Comparison of ENCODE assay signal across 8 cellular contexts in genomic region chr13:48001127-48001881, GRCh38. TPM values are rescaled to one million over a fixed set of nuclear protein-coding genes. Genes with fewer than 3 reads are reported as not detected.
DNase-seq lines count a peak whose midpoint lies in the region; ATAC-seq and TF ChIP-seq lines count a peak whose summit lies in the region.

Gene SUCLA2, minus strand, starts transcription at chr13:48001273. Its CDS starts 4 bp downstream, at chr13:48001269.

- peak within 1 kb of the TSS; percentile 91 for H3K27ac ChIP-seq in psoas muscle
- peak within 1 kb of the TSS; percentile 56 for H3K27ac ChIP-seq in urinary bladder (ENCODE audit: low read depth)

- ATAC-seq in GM18498 (IDR thresholded peaks at IDR 0.05; ENCODE audit: unreplicated experiment) (peak; percentile 98), HG02884 (IDR thresholded peaks at IDR 0.05; ENCODE audit: unreplicated experiment) (peak; percentile 98), T-helper 17 cell (peak; percentile 99), left ventricle myocardium superior (peak; percentile 99), psoas muscle (peak; percentile 99 to 100 (median 100))

- intact Hi-C loops in left ventricle myocardium superior (cut with micrococcal nuclease): no loop called here
- intact Hi-C loops in psoas muscle (cut with DNase I): loop anchor here in 1 of 2 donors (5.0 kb wide), 1 partner anchor 36 kb away; the partner anchor contains the start of gene NUDT15

- peak within 1 kb of the TSS; percentile 96 for H3K27ac Mint-ChIP-seq in T-helper 17 cell

- peaks cover 3% of the 10 kb centered on the region for H3K36me3 Mint-ChIP-seq in T-helper 17 cell (ENCODE audit: low read depth)

- peak within 1 kb of the TSS; percentile 93 for H3K4me3 Mint-ChIP-seq in T-helper 17 cell

- H3K9me3 ChIP-seq in T-helper 17 cell (ENCODE audit: control insufficient read depth, low read length, poor library complexity, severe bottlenecking) (no peaks in the 10 kb centered on the region), psoas muscle (no peaks in the 10 kb centered on the region)

- TF ChIP-seq CTCF in psoas muscle (IDR thresholded peaks at IDR 0.05): no peak

- H3K4me3 ChIP-seq in psoas muscle: peak within 1 kb of the TSS; percentile 97
- H3K4me3 ChIP-seq in urinary bladder (ENCODE audit: low read depth, low read length): peak within 1 kb of the TSS; percentile 87

- H3K27me3 Mint-ChIP-seq in T-helper 17 cell: no peaks in the 10 kb centered on the region

- H3K36me3 ChIP-seq in psoas muscle (ENCODE audit: insufficient read depth in 1 of 2, low read depth in 1 of 2) (peaks cover 0 to 4% of the 10 kb centered on the region in 2 donors), urinary bladder (ENCODE audit: insufficient read depth) (no peaks in the 10 kb centered on the region)

- H3K4me1 Mint-ChIP-seq in T-helper 17 cell: peaks cover 19% of the 10 kb centered on the region

- H3K27me3 ChIP-seq in psoas muscle (ENCODE audit: insufficient read depth in 3 of 3, low read length in 2 of 3): no peaks in the 10 kb centered on the region

- 6% methylated on average over 46 to 52 of the region's 52 CpGs for WGBS in psoas muscle, 3 donors
- WGBS in urinary bladder: 4% methylated on average over 52 of the region's 52 CpGs

- H3K4me1 ChIP-seq in psoas muscle: peaks cover 4% of the 10 kb centered on the region
- no peaks in the 10 kb centered on the region for H3K4me1 ChIP-seq in urinary bladder (ENCODE audit: insufficient read depth)

- DNase-seq in NCI-H1694 (lab: John Stamatoyannopoulos, UW): peak; percentile 52
- DNase-seq in T-helper 17 cell: peak; percentile 82 to 91 (median 84)
- DNase-seq in amygdala (lab: John Stamatoyannopoulos, UW): peak; percentile 23 to 93 (median 80)
- peak; percentile 96 for DNase-seq in left ventricle myocardium superior
- DNase-seq in psoas muscle: peak; percentile 94 to 95

RNA-seq across cellular contexts. Expression of gene SUCLA2, which starts in this region (rescaled TPM):
- total RNA-seq in T-helper 17 cell (10 to 100 TPM; 15.6 to 21.3 TPM), left ventricle myocardium superior (167 TPM), psoas muscle (100 to 1,000 TPM in 3 of 4 donors, 10 to 100 TPM in 1; 96.7 to 111 (median 103) TPM), urinary bladder (70.4 TPM)
- polyA plus RNA-seq in psoas muscle (100 to 1,000 TPM in 1 of 3 donors, 10 to 100 TPM in 2; 83.9 to 131 (median 85.5) TPM), urinary bladder (55.6 TPM)

Comparison
In these comparisons a context has a peak if more than half of its experiments do, and no peak if none do; other contexts are left out.
1. Peak in every context shown above with its lines: DNase-seq, ATAC-seq, H3K4me3 ChIP-seq and H3K27ac ChIP-seq.